12 cellular contexts compared by ENCODE assay signal in genomic region chr12:90770861-90771260, GRCh38.
A peak's percentile ranks its signal among the peaks of the same experiment; 100 is the strongest.
DNase-seq lines count a peak whose midpoint lies in the region; ATAC-seq and TF ChIP-seq lines count a peak whose summit lies in the region.
"Had no signal": no experiment of that assay in that cellular context is flagged by ENCODE, and none has a peak within 500 bp of the region (broad histone marks: within the 10 kb centered on the region; RNA-seq: fewer than 3 reads in every experiment).

No MANE protein-coding gene starts in this region.

- H3K27me3 ChIP-seq in PC-3 (ENCODE audit: low read length) = no peaks in the 10 kb centered on the region

- H4K20me1 ChIP-seq in PC-3 (ENCODE audit: low read length) = no peaks in the 10 kb centered on the region

- H3K4me3 ChIP-seq in PC-3 (ENCODE audit: low read length) (no peak overlapping the region), cardiac fibroblast (replicated peaks in 1 of 2; ENCODE audit: low read depth in 2 of 2, low read length in 2 of 2) (no peak overlapping the region), fibroblast of the aortic adventitia (ENCODE audit: low read depth, low read length) (no peak overlapping the region)

- ATAC-seq in PC-3 (peak; percentile 77), GM19455 (IDR thresholded peaks at IDR 0.05; ENCODE audit: unreplicated experiment) (no peak), HG03571 (IDR thresholded peaks at IDR 0.05; ENCODE audit: unreplicated experiment) (no peak)
- no peak for ATAC-seq in activated naive CD4-positive, alpha-beta T cell treated with anti-CD3 and anti-CD28 coated beads, Interleukin-2, amount 50 U/mL, for 72 hours
- ATAC-seq: CD8-positive, alpha-beta T cell had no signal

- CTCF ChIA-PET in PC-3 (lab: Charles Lee) = no interaction called here

- no peak overlapping the region for H3K4me2 ChIP-seq in PC-3 (ENCODE audit: low read length)

- no peaks in the 10 kb centered on the region for H3K79me2 ChIP-seq in PC-3 (ENCODE audit: low read length)

- no peaks in the 10 kb centered on the region for H3K4me1 ChIP-seq in PC-3 (ENCODE audit: insufficient read depth, low read length)
- H3K4me1 ChIP-seq: Caco-2 had no signal

- H2AFZ ChIP-seq in PC-3 (ENCODE audit: low read length) = no peak overlapping the region

- H3K27ac Mint-ChIP-seq in activated naive CD4-positive, alpha-beta T cell treated with anti-CD3 and anti-CD28 coated beads, Interleukin-2, amount 50 U/mL, for 72 hours = no peak overlapping the region
- H3K27ac Mint-ChIP-seq: CD14-positive monocyte; CD8-positive, alpha-beta T cell; HFFc6 had no signal

- DNase-seq in PC-3 (peak; percentile 29), cardiac fibroblast (ENCODE audit: low read depth in 2 of 2) (peak; percentile 11 to 29), fibroblast of the aortic adventitia (ENCODE audit: low read depth) (peak; percentile 26), SW 1271 (lab: John Stamatoyannopoulos, UW) (no peak)
- DNase-seq in activated naive CD4-positive, alpha-beta T cell treated with anti-CD3 and anti-CD28 coated beads, Interleukin-2, amount 50 U/mL, for 72 hours (ENCODE audit: low spot score in 2 of 2) = no peak
- DNase-seq: Caco-2; CD8-positive, alpha-beta T cell; HCEC 1CT; HFFc6 had no signal

- intact Hi-C loops in PC-3 (cut with micrococcal nuclease) = no loop called here

- no peak overlapping the region for H3K9ac ChIP-seq in PC-3 (ENCODE audit: low read length)

- BruUV-seq in PC-3 (replicated peaks; lab: Mats Ljungman, UMichigan) = no TSS peak

- TF ChIP-seq CTCF in PC-3 (conservative IDR thresholded peaks at IDR 0.05; ENCODE audit: low read depth, low read length) = no peak
- no peak for TF ChIP-seq CTCF in cardiac fibroblast (IDR thresholded peaks at IDR 0.05; ENCODE audit: low read depth, low read length)
- no peak for TF ChIP-seq CTCF in fibroblast of the aortic adventitia (IDR thresholded peaks at IDR 0.05; ENCODE audit: insufficient read depth, low read length)

- H3F3A ChIP-seq in PC-3 (ENCODE audit: low read length, unreplicated experiment) = no peaks in the 10 kb centered on the region

- H3K27ac ChIP-seq in PC-3 (ENCODE audit: low read length) = no peak overlapping the region

- POLR2A ChIA-PET in PC-3 (lab: Charles Lee; ENCODE audit: unreplicated experiment) = no interaction called here

- H3K36me3 ChIP-seq in PC-3 (ENCODE audit: low read depth, low read length) = no peaks in the 10 kb centered on the region

- H3K9me2 ChIP-seq in PC-3 (replicated peaks; ENCODE audit: low read length) = no peaks in the 10 kb centered on the region

- no peaks in the 10 kb centered on the region for H3K9me3 ChIP-seq in PC-3 (ENCODE audit: low read length)
- H3K9me3 ChIP-seq: Caco-2 had no signal

- no peaks in the 10 kb centered on the region for H3K36me3 Mint-ChIP-seq in activated naive CD4-positive, alpha-beta T cell treated with anti-CD3 and anti-CD28 coated beads, Interleukin-2, amount 50 U/mL, for 72 hours
- H3K36me3 Mint-ChIP-seq: CD14-positive monocyte; CD8-positive, alpha-beta T cell had no signal

- H3K9me3 Mint-ChIP-seq in activated naive CD4-positive, alpha-beta T cell treated with anti-CD3 and anti-CD28 coated beads, Interleukin-2, amount 50 U/mL, for 72 hours = no peaks in the 10 kb centered on the region
- H3K9me3 Mint-ChIP-seq: CD8-positive, alpha-beta T cell had no signal

Comparison
In these comparisons a context has a peak if more than half of its experiments do, and no peak if none do; other contexts are left out.
1. DNase-seq: peak in PC-3 (single experiment), cardiac fibroblast (2 of 2) and fibroblast of the aortic adventitia (single experiment); none in SW 1271 (0 of 2) and activated naive CD4-positive, alpha-beta T cell treated with anti-CD3 and anti-CD28 coated beads, Interleukin-2, amount 50 U/mL, for 72 hours (0 of 2).